Comparison of ENCODE assay signal across 15 cellular contexts in the genomic region with DNA sequence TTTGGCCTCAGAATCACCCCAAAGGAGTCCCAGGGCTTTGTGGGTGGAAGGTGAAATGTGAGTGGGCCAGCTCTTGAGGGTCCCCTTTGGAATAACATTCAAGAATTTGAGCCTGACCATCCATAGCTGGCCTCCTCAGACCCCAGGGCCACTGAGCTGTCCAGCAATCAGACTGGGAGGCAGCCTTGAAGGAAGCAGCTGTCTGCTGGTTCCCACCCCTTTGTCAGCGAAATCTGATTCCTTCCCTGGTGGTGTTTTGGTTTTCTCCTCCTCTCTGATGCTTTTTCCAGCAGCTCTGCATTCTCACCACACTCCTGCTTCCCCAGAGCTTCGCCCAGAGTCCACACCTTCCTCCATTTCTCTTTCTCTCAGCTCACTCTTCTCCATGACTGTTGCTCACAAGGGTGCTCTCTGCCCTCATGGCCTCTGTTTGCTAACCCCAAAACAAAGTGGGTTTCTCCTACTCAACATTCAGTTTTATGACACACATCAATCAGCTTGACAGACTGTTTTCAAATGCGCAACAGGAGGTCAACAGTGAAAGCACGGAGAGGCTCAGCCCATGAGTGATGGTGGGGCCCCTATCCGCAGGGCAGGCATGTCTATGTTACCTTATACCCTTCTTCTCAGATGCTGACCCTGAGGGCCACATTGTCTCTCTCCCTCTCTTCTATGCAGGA.
DNase-seq lines count a peak whose midpoint lies in the region; ATAC-seq lines count a peak whose summit lies in the region.
"Had no signal": no experiment of that assay in that cellular context is flagged by ENCODE, and none has a peak within 500 bp of the region (broad histone marks: within the 10 kb centered on the region; RNA-seq: fewer than 3 reads in every experiment).

No MANE protein-coding gene starts in this region.

- H3K9me3 Mint-ChIP-seq in stimulated activated naive CD8-positive, alpha-beta T cell treated with anti-CD3 and anti-CD28 coated beads, Interleukin-15, amount 100 ng/mL, for 72 hours, result no peaks in the 10 kb centered on the region
- H3K9me3 Mint-ChIP-seq: activated T-cell treated with anti-CD3 and anti-CD28 coated beads, Interleukin-2, amount 50 U/mL, for 72 hours had no signal

- H3K27me3 Mint-ChIP-seq in stimulated activated naive CD8-positive, alpha-beta T cell treated with anti-CD3 and anti-CD28 coated beads, Interleukin-15, amount 100 ng/mL, for 72 hours, result no peaks in the 10 kb centered on the region

- no peak for ATAC-seq in HG03442 (IDR thresholded peaks at IDR 0.05; ENCODE audit: unreplicated experiment)
- no peak for ATAC-seq in stimulated activated naive CD8-positive, alpha-beta T cell treated with anti-CD3 and anti-CD28 coated beads, Interleukin-15, amount 100 ng/mL, for 72 hours
- ATAC-seq: activated T-cell treated with anti-CD3 and anti-CD28 coated beads, Interleukin-2, amount 50 U/mL, for 72 hours had no signal

- peak overlapping the region in 1 of 2 donors; percentile 13 for H3K27ac Mint-ChIP-seq in stimulated activated naive CD8-positive, alpha-beta T cell treated with anti-CD3 and anti-CD28 coated beads, Interleukin-15, amount 100 ng/mL, for 72 hours
- H3K27ac Mint-ChIP-seq: activated T-cell treated with anti-CD3 and anti-CD28 coated beads, Interleukin-2, amount 50 U/mL, for 72 hours had no signal

- H3K4me3 Mint-ChIP-seq in stimulated activated naive CD8-positive, alpha-beta T cell treated with anti-CD3 and anti-CD28 coated beads, Interleukin-15, amount 100 ng/mL, for 72 hours, result no peak overlapping the region
- H3K4me3 Mint-ChIP-seq: activated T-cell treated with anti-CD3 and anti-CD28 coated beads, Interleukin-2, amount 50 U/mL, for 72 hours had no signal

- DNase-seq in DMS 273 (lab: John Stamatoyannopoulos, UW; ENCODE audit: unreplicated experiment) (peak; percentile 62), NCI-H1105 treated with DMSO at 0.1 percent for 48 hours (lab: John Stamatoyannopoulos, UW) (peak; percentile 19), NCI-H748 treated with DMSO at 0.1 percent for 48 hours (lab: John Stamatoyannopoulos, UW) (peak; percentile 98), islet precursor cell (peak; percentile 80), mesenteric fat pad (ENCODE audit: low spot score) (no peak)
- DNase-seq in activated CD8-positive, alpha-beta memory T cell treated with anti-CD3 and anti-CD28 coated beads, Interleukin-2, amount 50 U/mL, for 48 hours, result no peak
- DNase-seq in stimulated activated naive CD8-positive, alpha-beta T cell treated with anti-CD3 and anti-CD28 coated beads, Interleukin-15, amount 100 ng/mL, for 72 hours, result no peak
- DNase-seq: activated CD4-positive, alpha-beta T cell treated with anti-CD3 and anti-CD28 coated beads, Interleukin-2, amount 50 U/mL, for 1 hour; activated T-cell treated with anti-CD3 and anti-CD28 coated beads, Interleukin-2, amount 50 U/mL, for 72 hours; EL; hippocampal formation; NCI-H446 treated with DMSO at 0.1 percent for 48 hours; ovary; stimulated activated CD4-positive, alpha-beta T cell treated with anti-CD3 and anti-CD28 coated beads, Interleukin-15, amount 100 ng/mL, for 24 hours had no signal

- no peaks in the 10 kb centered on the region for H3K4me1 Mint-ChIP-seq in stimulated activated naive CD8-positive, alpha-beta T cell treated with anti-CD3 and anti-CD28 coated beads, Interleukin-15, amount 100 ng/mL, for 72 hours

Comparison
In these comparisons a context has a peak if more than half of its experiments do, and no peak if none do; other contexts are left out.
1. DNase-seq: peak in DMS 273 (single experiment), NCI-H1105 treated with DMSO at 0.1 percent for 48 hours (single experiment), NCI-H748 treated with DMSO at 0.1 percent for 48 hours (single experiment) and islet precursor cell (single experiment); none in mesenteric fat pad (single experiment), activated CD8-positive, alpha-beta memory T cell treated with anti-CD3 and anti-CD28 coated beads, Interleukin-2, amount 50 U/mL, for 48 hours (single experiment) and stimulated activated naive CD8-positive, alpha-beta T cell treated with anti-CD3 and anti-CD28 coated beads, Interleukin-15, amount 100 ng/mL, for 72 hours (0 of 2).